In the genomic region with DNA sequence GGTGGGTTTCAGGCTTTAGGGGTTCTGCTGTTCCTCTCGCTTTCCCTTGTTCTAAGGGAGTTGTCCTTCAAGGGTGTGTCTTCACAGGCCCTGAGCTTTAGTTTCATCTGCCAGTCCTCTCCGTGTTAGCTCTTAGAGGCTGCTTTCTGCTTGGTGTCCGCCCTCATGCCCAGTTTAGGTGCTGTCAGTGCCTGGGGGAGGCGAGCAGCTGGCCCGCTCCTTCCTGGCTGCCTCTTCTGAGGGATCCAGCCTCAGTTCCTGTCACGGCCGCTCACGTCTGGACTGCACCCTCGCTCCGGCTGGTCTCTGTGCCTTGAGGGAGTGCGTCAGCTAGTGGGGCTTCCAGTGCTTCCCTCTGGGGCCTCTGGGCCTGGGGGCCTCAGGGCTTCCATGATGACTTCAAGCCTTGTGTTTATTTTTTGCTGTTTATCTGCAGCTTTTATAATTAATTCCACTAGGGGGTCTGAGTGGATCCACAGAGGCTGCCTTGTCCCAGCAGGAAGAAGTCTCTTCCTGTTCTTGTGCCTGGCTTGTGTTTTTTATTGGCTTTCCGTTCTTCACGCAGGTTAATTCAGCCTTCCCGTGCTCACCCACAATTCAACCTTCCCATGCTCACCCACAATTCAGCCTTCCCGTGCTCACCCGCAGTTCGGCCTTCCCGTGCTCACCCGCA, we compare ENCODE assay signal across 1 cellular context.
TF ChIP-seq lines count a peak whose summit lies in the region.

No MANE protein-coding gene starts in this region.

TF ChIP-seq in HepG2, 621 proteins besides CTCF, POLR2A, EP300 and RAD21:
- no peak for TF ChIP-seq ETV5 (CRISPR knock-in tag; IDR thresholded peaks at IDR 0.05; ENCODE audit: borderline replicate concordance)
- no peak for TF ChIP-seq FOXO1 (CRISPR knock-in tag; IDR thresholded peaks at IDR 0.05)
- TF ChIP-seq ZNF766 (CRISPR knock-in tag; IDR thresholded peaks at IDR 0.05; ENCODE audit: borderline replicate concordance) = no peak
- TF ChIP-seq, protein P1, sequence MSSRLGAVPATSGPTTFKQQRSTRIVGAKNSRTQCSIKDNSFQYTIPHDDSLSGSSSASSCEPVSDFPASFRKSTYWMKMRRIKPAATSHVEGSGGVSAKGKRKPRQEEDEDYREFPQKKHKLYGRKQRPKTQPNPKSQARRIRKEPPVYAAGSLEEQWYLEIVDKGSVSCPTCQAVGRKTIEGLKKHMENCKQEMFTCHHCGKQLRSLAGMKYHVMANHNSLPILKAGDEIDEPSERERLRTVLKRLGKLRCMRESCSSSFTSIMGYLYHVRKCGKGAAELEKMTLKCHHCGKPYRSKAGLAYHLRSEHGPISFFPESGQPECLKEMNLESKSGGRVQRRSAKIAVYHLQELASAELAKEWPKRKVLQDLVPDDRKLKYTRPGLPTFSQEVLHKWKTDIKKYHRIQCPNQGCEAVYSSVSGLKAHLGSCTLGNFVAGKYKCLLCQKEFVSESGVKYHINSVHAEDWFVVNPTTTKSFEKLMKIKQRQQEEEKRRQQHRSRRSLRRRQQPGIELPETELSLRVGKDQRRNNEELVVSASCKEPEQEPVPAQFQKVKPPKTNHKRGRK (CRISPR knock-in tag; IDR thresholded peaks at IDR 0.05) = no peak
- TF ChIP-seq, protein P2, sequence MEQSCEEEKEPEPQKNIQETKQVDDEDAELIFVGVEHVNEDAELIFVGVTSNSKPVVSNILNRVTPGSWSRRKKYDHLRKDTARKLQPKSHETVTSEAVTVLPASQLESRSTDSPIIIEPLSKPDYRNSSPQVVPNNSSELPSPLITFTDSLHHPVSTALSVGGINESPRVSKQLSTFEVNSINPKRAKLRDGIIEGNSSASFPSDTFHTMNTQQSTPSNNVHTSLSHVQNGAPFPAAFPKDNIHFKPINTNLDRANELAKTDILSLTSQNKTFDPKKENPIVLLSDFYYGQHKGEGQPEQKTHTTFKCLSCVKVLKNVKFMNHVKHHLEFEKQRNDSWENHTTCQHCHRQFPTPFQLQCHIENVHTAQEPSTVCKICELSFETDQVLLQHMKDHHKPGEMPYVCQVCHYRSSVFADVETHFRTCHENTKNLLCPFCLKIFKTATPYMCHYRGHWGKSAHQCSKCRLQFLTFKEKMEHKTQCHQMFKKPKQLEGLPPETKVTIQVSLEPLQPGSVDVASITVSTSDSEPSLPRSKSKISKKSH (CRISPR knock-in tag; IDR thresholded peaks at IDR 0.05; ENCODE audit: borderline replicate concordance) = no peak
- TF ChIP-seq ZNF749 (CRISPR knock-in tag; IDR thresholded peaks at IDR 0.05; ENCODE audit: borderline replicate concordance) = no peak
